In the genomic region with DNA sequence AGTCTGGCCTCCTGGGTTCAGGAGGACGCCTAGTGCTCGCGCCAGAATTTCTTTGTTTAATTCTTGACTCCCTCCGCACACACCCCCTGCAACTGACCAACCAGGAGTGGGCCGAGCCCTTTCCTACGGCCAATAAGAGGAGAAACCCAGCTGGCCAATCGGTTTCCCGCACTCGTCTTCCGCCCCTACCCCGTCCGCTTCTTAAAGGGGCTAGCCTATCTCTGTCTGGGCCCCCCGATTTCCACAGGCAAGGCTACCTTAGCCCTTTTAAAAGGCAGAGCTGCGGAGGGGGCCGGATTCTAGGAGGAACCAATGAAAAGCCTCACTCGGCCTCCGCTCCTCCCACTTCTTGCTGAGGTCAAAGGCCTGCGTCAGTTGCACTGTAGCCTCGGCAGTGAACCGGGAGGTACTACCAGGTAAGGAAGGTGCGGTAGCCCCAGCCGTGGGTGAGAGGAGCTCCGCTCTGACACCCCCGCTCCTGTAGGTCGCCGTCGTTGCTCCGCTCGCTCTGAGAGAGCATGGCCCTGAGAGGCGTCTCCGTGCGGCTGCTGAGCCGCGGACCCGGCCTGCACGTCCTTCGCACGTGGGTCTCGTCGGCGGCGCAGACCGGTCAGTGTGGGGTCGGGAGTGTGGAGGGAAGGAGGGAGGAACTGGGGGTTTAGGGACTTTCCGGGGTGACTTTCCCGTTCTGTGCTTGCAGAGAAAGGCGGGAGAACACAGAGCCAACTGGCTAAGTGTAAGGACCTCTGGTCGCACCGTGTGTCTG, we compare ENCODE assay signal across 8 cellular contexts. TPM values are rescaled to one million over a fixed set of nuclear protein-coding genes. Genes with fewer than 3 reads are reported as not detected.
DNase-seq lines count a peak whose midpoint lies in the region; ATAC-seq and FAIRE-seq lines count a peak whose summit lies in the region.

GCDH (plus strand) TSS at position 374 of the 766 bp plus-strand sequence; CDS start at position 519, 145 bp downstream.

- peak within 1 kb of the TSS; percentile 24 for H3K9ac ChIP-seq in muscle layer of colon (ENCODE audit: low read length)

- peaks cover 38% of the 10 kb centered on the region for H3K4me1 Mint-ChIP-seq in activated T-cell treated with anti-CD3 and anti-CD28 coated beads, Interleukin-2, amount 50 U/mL, for 72 hours (ENCODE audit: low read depth)

- no peaks in the 10 kb centered on the region for H3K27me3 Mint-ChIP-seq in activated T-cell treated with anti-CD3 and anti-CD28 coated beads, Interleukin-2, amount 50 U/mL, for 72 hours (ENCODE audit: low read depth)

- peak within 1 kb of the TSS; percentile 94 to 99 for H3K4me3 Mint-ChIP-seq in activated T-cell treated with anti-CD3 and anti-CD28 coated beads, Interleukin-2, amount 50 U/mL, for 72 hours

- H3K9me3 Mint-ChIP-seq in activated T-cell treated with anti-CD3 and anti-CD28 coated beads, Interleukin-2, amount 50 U/mL, for 72 hours = no peaks in the 10 kb centered on the region

- peaks cover 5% of the 10 kb centered on the region in 2 donors for H3K36me3 Mint-ChIP-seq in activated T-cell treated with anti-CD3 and anti-CD28 coated beads, Interleukin-2, amount 50 U/mL, for 72 hours (ENCODE audit: insufficient read depth in 2 of 2)

- ATAC-seq in GM21723 (IDR thresholded peaks at IDR 0.05; ENCODE audit: unreplicated experiment) (peak; percentile 87), esophagus mucosa (peak; percentile 96)
- peak; percentile 96 for ATAC-seq in activated T-cell treated with anti-CD3 and anti-CD28 coated beads, Interleukin-2, amount 50 U/mL, for 72 hours (replicated peaks in 1 of 2)

- H3K36me3 ChIP-seq in KOPT-K1 (ENCODE audit: insufficient read depth, low read length) (peaks cover 29% of the 10 kb centered on the region), muscle layer of colon (ENCODE audit: insufficient read depth, low read length) (peaks cover 18% of the 10 kb centered on the region)

- H3K27ac Mint-ChIP-seq in activated T-cell treated with anti-CD3 and anti-CD28 coated beads, Interleukin-2, amount 50 U/mL, for 72 hours = peak within 1 kb of the TSS; percentile 83

- H3K4me3 ChIP-seq in muscle layer of colon (ENCODE audit: low read depth in 1 of 2, low read length in 2 of 2) = peak within 1 kb of the TSS; percentile 93 to 97

- peak; percentile 95 for DNase-seq in DMS53 treated with DMSO at 0.1 percent for 48 hours (lab: John Stamatoyannopoulos, UW; ENCODE audit: unreplicated experiment)
- peak; percentile 95 for DNase-seq in RCC 7860 (ENCODE audit: low spot score)
- peak; percentile 94 to 99 for DNase-seq in activated T-cell treated with anti-CD3 and anti-CD28 coated beads, Interleukin-2, amount 50 U/mL, for 72 hours
- DNase-seq in stimulated activated CD8-positive, alpha-beta memory T cell treated with anti-CD3 and anti-CD28 coated beads, Interleukin-7, amount 100 ng/mL, for 24 hours (ENCODE audit: low read depth) = peak; percentile 89

- peaks cover 2 to 5% of the 10 kb centered on the region in 2 donors for H3K27me3 ChIP-seq in muscle layer of colon (ENCODE audit: control insufficient read depth in 1 of 2, insufficient read depth in 2 of 2, low read length in 2 of 2)

- peaks cover 14% of the 10 kb centered on the region for H3K4me1 ChIP-seq in muscle layer of colon (ENCODE audit: insufficient read depth, low read length)

- H3K9me3 ChIP-seq in KOPT-K1 (ENCODE audit: insufficient read depth, low read length, poor library complexity, severe bottlenecking) (no peaks in the 10 kb centered on the region), muscle layer of colon (ENCODE audit: low read length) (no peaks in the 10 kb centered on the region)

- H3K27ac ChIP-seq in KOPT-K1 (ENCODE audit: low read depth, low read length, poor library complexity, severe bottlenecking) (peak within 1 kb of the TSS; percentile 49), muscle layer of colon (ENCODE audit: low read depth, low read length) (peak within 1 kb of the TSS; percentile 88)

- FAIRE-seq in RCC 7860 (lab: Jason Lieb, UNC) = peak; percentile 96

RNA-seq across cellular contexts. Expression of gene GCDH, which starts in this region (rescaled TPM):
- total RNA-seq in activated T-cell treated with anti-CD3 and anti-CD28 coated beads, Interleukin-2, amount 50 U/mL, for 72 hours = 10 to 100 TPM; 23.2 to 25.1 TPM
- total RNA-seq in esophagus mucosa = 16.1 TPM

Comparison
In these comparisons a context has a peak if more than half of its experiments do, and no peak if none do; other contexts are left out.
1. Peak in every context shown above with its lines: DNase-seq, ATAC-seq, H3K4me3 ChIP-seq and H3K27ac ChIP-seq.